In the genomic region with DNA sequence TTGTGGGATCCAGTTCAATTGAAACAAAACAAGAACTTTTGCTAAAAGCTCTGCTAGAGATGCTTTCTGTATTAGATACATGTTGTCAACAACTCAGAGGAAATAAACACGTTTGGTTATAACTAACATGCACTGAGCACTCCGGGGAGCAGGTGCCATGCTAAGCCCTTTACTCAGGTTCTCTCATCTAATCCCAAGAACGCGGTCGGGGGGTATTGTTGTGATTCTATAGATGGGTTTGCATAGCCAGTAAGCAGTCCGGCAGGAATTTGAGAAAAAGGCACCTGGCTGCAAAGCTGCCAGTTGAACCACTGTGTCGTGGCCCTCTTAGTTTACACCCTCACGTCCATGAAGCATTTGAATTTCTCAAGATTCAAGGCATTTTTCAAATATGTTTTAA, we compare ENCODE assay signal across 1 cellular context.
TF ChIP-seq lines count a peak whose summit lies in the region.

No MANE protein-coding gene starts in this region.

TF ChIP-seq in GM23338, 12 proteins besides CTCF, POLR2A, EP300 and RAD21 (continued from another document):
- TF ChIP-seq, protein P1, sequence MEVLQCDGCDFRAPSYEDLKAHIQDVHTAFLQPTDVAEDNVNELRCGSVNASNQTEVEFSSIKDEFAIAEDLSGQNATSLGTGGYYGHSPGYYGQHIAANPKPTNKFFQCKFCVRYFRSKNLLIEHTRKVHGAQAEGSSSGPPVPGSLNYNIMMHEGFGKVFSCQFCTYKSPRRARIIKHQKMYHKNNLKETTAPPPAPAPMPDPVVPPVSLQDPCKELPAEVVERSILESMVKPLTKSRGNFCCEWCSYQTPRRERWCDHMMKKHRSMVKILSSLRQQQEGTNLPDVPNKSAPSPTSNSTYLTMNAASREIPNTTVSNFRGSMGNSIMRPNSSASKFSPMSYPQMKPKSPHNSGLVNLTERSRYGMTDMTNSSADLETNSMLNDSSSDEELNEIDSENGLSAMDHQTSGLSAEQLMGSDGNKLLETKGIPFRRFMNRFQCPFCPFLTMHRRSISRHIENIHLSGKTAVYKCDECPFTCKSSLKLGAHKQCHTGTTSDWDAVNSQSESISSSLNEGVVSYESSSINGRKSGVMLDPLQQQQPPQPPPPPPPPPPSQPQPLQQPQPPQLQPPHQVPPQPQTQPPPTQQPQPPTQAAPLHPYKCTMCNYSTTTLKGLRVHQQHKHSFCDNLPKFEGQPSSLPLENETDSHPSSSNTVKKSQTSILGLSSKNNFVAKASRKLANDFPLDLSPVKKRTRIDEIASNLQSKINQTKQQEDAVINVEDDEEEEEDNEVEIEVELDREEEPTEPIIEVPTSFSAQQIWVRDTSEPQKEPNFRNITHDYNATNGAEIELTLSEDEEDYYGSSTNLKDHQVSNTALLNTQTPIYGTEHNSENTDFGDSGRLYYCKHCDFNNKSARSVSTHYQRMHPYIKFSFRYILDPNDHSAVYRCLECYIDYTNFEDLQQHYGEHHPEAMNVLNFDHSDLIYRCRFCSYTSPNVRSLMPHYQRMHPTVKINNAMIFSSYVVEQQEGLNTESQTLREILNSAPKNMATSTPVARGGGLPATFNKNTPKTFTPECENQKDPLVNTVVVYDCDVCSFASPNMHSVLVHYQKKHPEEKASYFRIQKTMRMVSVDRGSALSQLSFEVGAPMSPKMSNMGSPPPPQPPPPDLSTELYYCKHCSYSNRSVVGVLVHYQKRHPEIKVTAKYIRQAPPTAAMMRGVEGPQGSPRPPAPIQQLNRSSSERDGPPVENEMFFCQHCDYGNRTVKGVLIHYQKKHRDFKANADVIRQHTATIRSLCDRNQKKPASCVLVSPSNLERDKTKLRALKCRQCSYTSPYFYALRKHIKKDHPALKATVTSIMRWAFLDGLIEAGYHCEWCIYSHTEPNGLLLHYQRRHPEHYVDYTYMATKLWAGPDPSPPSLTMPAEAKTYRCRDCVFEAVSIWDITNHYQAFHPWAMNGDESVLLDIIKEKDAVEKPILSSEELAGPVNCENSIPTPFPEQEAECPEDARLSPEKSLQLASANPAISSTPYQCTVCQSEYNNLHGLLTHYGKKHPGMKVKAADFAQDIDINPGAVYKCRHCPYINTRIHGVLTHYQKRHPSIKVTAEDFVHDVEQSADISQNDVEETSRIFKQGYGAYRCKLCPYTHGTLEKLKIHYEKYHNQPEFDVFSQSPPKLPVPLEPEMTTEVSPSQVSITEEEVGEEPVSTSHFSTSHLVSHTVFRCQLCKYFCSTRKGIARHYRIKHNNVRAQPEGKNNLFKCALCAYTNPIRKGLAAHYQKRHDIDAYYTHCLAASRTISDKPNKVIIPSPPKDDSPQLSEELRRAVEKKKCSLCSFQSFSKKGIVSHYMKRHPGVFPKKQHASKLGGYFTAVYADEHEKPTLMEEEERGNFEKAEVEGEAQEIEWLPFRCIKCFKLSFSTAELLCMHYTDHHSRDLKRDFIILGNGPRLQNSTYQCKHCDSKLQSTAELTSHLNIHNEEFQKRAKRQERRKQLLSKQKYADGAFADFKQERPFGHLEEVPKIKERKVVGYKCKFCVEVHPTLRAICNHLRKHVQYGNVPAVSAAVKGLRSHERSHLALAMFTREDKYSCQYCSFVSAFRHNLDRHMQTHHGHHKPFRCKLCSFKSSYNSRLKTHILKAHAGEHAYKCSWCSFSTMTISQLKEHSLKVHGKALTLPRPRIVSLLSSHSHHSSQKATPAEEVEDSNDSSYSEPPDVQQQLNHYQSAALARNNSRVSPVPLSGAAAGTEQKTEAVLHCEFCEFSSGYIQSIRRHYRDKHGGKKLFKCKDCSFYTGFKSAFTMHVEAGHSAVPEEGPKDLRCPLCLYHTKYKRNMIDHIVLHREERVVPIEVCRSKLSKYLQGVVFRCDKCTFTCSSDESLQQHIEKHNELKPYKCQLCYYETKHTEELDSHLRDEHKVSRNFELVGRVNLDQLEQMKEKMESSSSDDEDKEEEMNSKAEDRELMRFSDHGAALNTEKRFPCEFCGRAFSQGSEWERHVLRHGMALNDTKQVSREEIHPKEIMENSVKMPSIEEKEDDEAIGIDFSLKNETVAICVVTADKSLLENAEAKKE (CRISPR knock-in tag; IDR thresholded peaks at IDR 0.05): no peak
- TF ChIP-seq EZH2 (IDR thresholded peaks at IDR 0.05; ENCODE audit: low read depth, unreplicated experiment) (no peak), JUNB (IDR thresholded peaks at IDR 0.05; ENCODE audit: unreplicated experiment) (no peak), CREB1 (CRISPR knock-in tag; IDR thresholded peaks at IDR 0.05; ENCODE audit: low read depth) (no peak), STAT1 (IDR thresholded peaks at IDR 0.05; ENCODE audit: unreplicated experiment) (no peak), ZNF114 (CRISPR knock-in tag; IDR thresholded peaks at IDR 0.05) (no peak), NANOG (IDR thresholded peaks at IDR 0.05; ENCODE audit: borderline replicate concordance) (no peak), POLR2AphosphoS5 (IDR thresholded peaks at IDR 0.05; ENCODE audit: low read depth) (no peak)
- TF ChIP-seq, protein P2, sequence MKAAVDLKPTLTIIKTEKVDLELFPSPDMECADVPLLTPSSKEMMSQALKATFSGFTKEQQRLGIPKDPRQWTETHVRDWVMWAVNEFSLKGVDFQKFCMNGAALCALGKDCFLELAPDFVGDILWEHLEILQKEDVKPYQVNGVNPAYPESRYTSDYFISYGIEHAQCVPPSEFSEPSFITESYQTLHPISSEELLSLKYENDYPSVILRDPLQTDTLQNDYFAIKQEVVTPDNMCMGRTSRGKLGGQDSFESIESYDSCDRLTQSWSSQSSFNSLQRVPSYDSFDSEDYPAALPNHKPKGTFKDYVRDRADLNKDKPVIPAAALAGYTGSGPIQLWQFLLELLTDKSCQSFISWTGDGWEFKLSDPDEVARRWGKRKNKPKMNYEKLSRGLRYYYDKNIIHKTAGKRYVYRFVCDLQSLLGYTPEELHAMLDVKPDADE (IDR thresholded peaks at IDR 0.05): no peak
- TF ChIP-seq, protein P3, sequence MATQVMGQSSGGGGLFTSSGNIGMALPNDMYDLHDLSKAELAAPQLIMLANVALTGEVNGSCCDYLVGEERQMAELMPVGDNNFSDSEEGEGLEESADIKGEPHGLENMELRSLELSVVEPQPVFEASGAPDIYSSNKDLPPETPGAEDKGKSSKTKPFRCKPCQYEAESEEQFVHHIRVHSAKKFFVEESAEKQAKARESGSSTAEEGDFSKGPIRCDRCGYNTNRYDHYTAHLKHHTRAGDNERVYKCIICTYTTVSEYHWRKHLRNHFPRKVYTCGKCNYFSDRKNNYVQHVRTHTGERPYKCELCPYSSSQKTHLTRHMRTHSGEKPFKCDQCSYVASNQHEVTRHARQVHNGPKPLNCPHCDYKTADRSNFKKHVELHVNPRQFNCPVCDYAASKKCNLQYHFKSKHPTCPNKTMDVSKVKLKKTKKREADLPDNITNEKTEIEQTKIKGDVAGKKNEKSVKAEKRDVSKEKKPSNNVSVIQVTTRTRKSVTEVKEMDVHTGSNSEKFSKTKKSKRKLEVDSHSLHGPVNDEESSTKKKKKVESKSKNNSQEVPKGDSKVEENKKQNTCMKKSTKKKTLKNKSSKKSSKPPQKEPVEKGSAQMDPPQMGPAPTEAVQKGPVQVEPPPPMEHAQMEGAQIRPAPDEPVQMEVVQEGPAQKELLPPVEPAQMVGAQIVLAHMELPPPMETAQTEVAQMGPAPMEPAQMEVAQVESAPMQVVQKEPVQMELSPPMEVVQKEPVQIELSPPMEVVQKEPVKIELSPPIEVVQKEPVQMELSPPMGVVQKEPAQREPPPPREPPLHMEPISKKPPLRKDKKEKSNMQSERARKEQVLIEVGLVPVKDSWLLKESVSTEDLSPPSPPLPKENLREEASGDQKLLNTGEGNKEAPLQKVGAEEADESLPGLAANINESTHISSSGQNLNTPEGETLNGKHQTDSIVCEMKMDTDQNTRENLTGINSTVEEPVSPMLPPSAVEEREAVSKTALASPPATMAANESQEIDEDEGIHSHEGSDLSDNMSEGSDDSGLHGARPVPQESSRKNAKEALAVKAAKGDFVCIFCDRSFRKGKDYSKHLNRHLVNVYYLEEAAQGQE (IDR thresholded peaks at IDR 0.05; ENCODE audit: unreplicated experiment): no peak
